ENCODE assay signal across 1 cellular context in the genomic region with DNA sequence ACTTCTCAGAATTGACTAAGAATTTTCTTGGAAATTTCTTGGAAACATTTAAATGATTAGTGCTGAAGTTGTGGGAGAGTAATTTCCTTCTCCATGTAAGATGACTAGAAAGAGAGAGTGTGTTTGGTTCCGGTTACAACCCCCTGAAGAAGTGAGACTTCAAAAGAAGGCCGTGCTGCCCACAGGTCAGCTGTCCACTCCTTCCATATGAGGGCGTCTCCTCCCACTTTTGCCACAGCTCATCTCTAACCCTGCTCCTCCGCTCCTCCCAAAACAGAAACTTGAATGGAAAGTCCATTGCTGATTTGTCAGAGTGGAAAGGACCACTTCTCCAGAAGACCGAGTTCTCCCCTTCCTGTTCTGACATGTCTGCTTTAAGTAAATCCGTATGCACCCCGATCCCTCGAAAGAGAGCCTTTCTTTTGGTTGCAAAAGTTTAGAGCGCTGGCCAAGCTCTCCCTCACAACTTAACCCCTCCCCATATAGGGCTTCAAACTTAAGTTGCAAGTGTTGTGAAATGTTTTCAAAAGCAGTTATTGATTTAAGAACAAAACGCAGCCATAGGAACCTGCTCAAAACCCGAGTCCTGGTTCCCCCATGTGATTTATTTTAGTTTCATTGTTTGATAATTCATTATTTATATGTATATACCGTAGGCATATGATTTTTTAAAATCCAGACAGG.
TF ChIP-seq lines count a peak whose summit lies in the region.

No MANE protein-coding gene starts in this region.

TF ChIP-seq in IMR-90, 13 proteins besides CTCF, POLR2A, EP300 and RAD21:
- TF ChIP-seq, protein P1, sequence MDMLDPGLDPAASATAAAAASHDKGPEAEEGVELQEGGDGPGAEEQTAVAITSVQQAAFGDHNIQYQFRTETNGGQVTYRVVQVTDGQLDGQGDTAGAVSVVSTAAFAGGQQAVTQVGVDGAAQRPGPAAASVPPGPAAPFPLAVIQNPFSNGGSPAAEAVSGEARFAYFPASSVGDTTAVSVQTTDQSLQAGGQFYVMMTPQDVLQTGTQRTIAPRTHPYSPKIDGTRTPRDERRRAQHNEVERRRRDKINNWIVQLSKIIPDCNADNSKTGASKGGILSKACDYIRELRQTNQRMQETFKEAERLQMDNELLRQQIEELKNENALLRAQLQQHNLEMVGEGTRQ (IDR thresholded peaks at IDR 0.05; ENCODE audit: low read depth, low read length): no peak
- no peak for TF ChIP-seq SMC3 (IDR thresholded peaks at IDR 0.05; ENCODE audit: low read depth, low read length)
